Comparison of ENCODE assay signal across 9 cellular contexts in genomic region chr20:20664795-20665194, GRCh38. TPM values are rescaled to one million over a fixed set of nuclear protein-coding genes. Genes with fewer than 3 reads are reported as not detected.
DNase-seq lines count a peak whose midpoint lies in the region; ATAC-seq and TF ChIP-seq lines count a peak whose summit lies in the region.
"Had no signal": no experiment of that assay in that cellular context is flagged by ENCODE, and none has a peak within 500 bp of the region (broad histone marks: within the 10 kb centered on the region; RNA-seq: fewer than 3 reads in every experiment).

No MANE protein-coding gene starts in this region.

- no peak for TF ChIP-seq POLR2A in breast epithelium (IDR thresholded peaks at IDR 0.05)

- peaks cover 17% of the 10 kb centered on the region for H3K4me1 Mint-ChIP-seq in activated naive CD8-positive, alpha-beta T cell treated with anti-CD3 and anti-CD28 coated beads, Interleukin-2, amount 10 ng/mL, durations not matched to agents 7 days and 5 days
- H3K4me1 Mint-ChIP-seq in activated naive CD8-positive, alpha-beta T cell treated with anti-CD3 and anti-CD28 coated beads, Interleukin-2, amount 50 U/mL, for 24 hours = peaks cover 24% of the 10 kb centered on the region

- no peaks in the 10 kb centered on the region for H3K27me3 ChIP-seq in breast epithelium
- H3K27me3 ChIP-seq in left lung = no peaks in the 10 kb centered on the region

- no peaks in the 10 kb centered on the region for H3K9me3 Mint-ChIP-seq in activated naive CD8-positive, alpha-beta T cell treated with anti-CD3 and anti-CD28 coated beads, Interleukin-2, amount 10 ng/mL, durations not matched to agents 7 days and 5 days
- H3K9me3 Mint-ChIP-seq in activated naive CD8-positive, alpha-beta T cell treated with anti-CD3 and anti-CD28 coated beads, Interleukin-2, amount 50 U/mL, for 24 hours = no peaks in the 10 kb centered on the region
- H3K9me3 Mint-ChIP-seq: activated naive CD4-positive, alpha-beta T cell treated with anti-CD3 and anti-CD28 coated beads, Interleukin-2, amount 50 U/mL, for 72 hours had no signal

- H3K4me3 ChIP-seq in breast epithelium = no peak overlapping the region
- no peak overlapping the region for H3K4me3 ChIP-seq in left lung

- intact Hi-C loops in breast epithelium (cut with DNase I; ENCODE audit: low total_unique reads) (no loop called here), left lung (cut with DNase I) (loop anchor here in 1 of 2 donors (5.0 kb wide), 1 partner anchor 158 kb away; no protein-coding TSS in a partner anchor)

- H3K27me3 Mint-ChIP-seq in activated naive CD8-positive, alpha-beta T cell treated with anti-CD3 and anti-CD28 coated beads, Interleukin-2, amount 10 ng/mL, durations not matched to agents 7 days and 5 days = no peaks in the 10 kb centered on the region
- no peaks in the 10 kb centered on the region for H3K27me3 Mint-ChIP-seq in activated naive CD8-positive, alpha-beta T cell treated with anti-CD3 and anti-CD28 coated beads, Interleukin-2, amount 50 U/mL, for 24 hours

- H3K27ac Mint-ChIP-seq in activated naive CD8-positive, alpha-beta T cell treated with anti-CD3 and anti-CD28 coated beads, Interleukin-2, amount 10 ng/mL, durations not matched to agents 7 days and 5 days = no peak overlapping the region
- H3K27ac Mint-ChIP-seq in activated naive CD8-positive, alpha-beta T cell treated with anti-CD3 and anti-CD28 coated beads, Interleukin-2, amount 50 U/mL, for 24 hours = no peak overlapping the region

- H3K36me3 Mint-ChIP-seq in activated naive CD8-positive, alpha-beta T cell treated with anti-CD3 and anti-CD28 coated beads, Interleukin-2, amount 10 ng/mL, durations not matched to agents 7 days and 5 days = peaks cover 1% of the 10 kb centered on the region
- H3K36me3 Mint-ChIP-seq in activated naive CD8-positive, alpha-beta T cell treated with anti-CD3 and anti-CD28 coated beads, Interleukin-2, amount 50 U/mL, for 24 hours (ENCODE audit: low read depth) = no peaks in the 10 kb centered on the region

- H3K4me1 ChIP-seq in breast epithelium (no peaks in the 10 kb centered on the region), left lung (peaks cover 12 to 50% of the 10 kb centered on the region in 2 donors)

- H3K4me3 Mint-ChIP-seq in activated naive CD8-positive, alpha-beta T cell treated with anti-CD3 and anti-CD28 coated beads, Interleukin-2, amount 10 ng/mL, durations not matched to agents 7 days and 5 days = no peak overlapping the region
- H3K4me3 Mint-ChIP-seq in activated naive CD8-positive, alpha-beta T cell treated with anti-CD3 and anti-CD28 coated beads, Interleukin-2, amount 50 U/mL, for 24 hours = no peak overlapping the region

- peak; percentile 70 for ATAC-seq in activated naive CD8-positive, alpha-beta T cell treated with anti-CD3 and anti-CD28 coated beads, Interleukin-2, amount 10 ng/mL, durations not matched to agents 7 days and 5 days (ENCODE audit: low read depth)
- ATAC-seq in activated naive CD8-positive, alpha-beta T cell treated with anti-CD3 and anti-CD28 coated beads, Interleukin-2, amount 50 U/mL, for 24 hours = no peak
- peak; percentile 39 for ATAC-seq in HG03025 (IDR thresholded peaks at IDR 0.05; ENCODE audit: low FRiP score, unreplicated experiment)
- ATAC-seq in left lung = peak; percentile 86
- no peak for ATAC-seq in HG03045 (IDR thresholded peaks at IDR 0.05; ENCODE audit: unreplicated experiment)

- TF ChIP-seq CTCF in breast epithelium (IDR thresholded peaks at IDR 0.05) = peak in 2 of 3 donors; percentile 37 to 54
- peak; percentile 38 to 44 for TF ChIP-seq CTCF in left lung (IDR thresholded peaks at IDR 0.05)

- H3K27ac ChIP-seq in breast epithelium (no peak overlapping the region), left lung (peak overlapping the region in 1 of 2 donors; percentile 7)

- H3K9me3 ChIP-seq in breast epithelium = no peaks in the 10 kb centered on the region
- no peaks in the 10 kb centered on the region for H3K9me3 ChIP-seq in left lung

- DNase-seq in activated naive CD8-positive, alpha-beta T cell treated with anti-CD3 and anti-CD28 coated beads, Interleukin-2, amount 10 ng/mL, durations not matched to agents 7 days and 5 days = no peak
- DNase-seq in activated naive CD8-positive, alpha-beta T cell treated with anti-CD3 and anti-CD28 coated beads, Interleukin-2, amount 50 U/mL, for 24 hours = no peak
- DNase-seq in NCI-H748 (lab: John Stamatoyannopoulos, UW; ENCODE audit: unreplicated experiment) (peak; percentile 62), breast epithelium (ENCODE audit: low spot score in 2 of 2) (no peak), left lung (no peak)
- DNase-seq in stimulated activated naive CD4-positive, alpha-beta T cell treated with Interleukin-2 at 50 U/mL for 16 hours (lab: John Stamatoyannopoulos, UW) = no peak

- no peaks in the 10 kb centered on the region for H3K36me3 ChIP-seq in breast epithelium
- no peaks in the 10 kb centered on the region for H3K36me3 ChIP-seq in left lung

- POLR2A ChIA-PET in activated naive CD8-positive, alpha-beta T cell treated with anti-CD3 and anti-CD28 coated beads, Interleukin-2, amount 10 ng/mL, durations not matched to agents 7 days and 5 days (lab: Charles Lee) = no interaction called here

RNA-seq across cellular contexts. Expression of gene RALGAPA2, which starts 47.6 kb away (rescaled TPM):
- 10 to 100 TPM; 25.1 to 28.6 TPM for total RNA-seq in activated naive CD8-positive, alpha-beta T cell treated with anti-CD3 and anti-CD28 coated beads, Interleukin-2, amount 10 ng/mL, durations not matched to agents 7 days and 5 days
- total RNA-seq in breast epithelium (10 to 100 TPM; 34.6 to 74.1 (median 46.0) TPM), left lung (10 to 100 TPM; 55.4 to 79.8 TPM)

Comparison
In these comparisons a context has a peak if more than half of its experiments do, and no peak if none do; other contexts are left out.
1. ATAC-seq: peak in activated naive CD8-positive, alpha-beta T cell treated with anti-CD3 and anti-CD28 coated beads, Interleukin-2, amount 10 ng/mL, durations not matched to agents 7 days and 5 days (single experiment), HG03025 (single experiment) and left lung (single experiment); none in activated naive CD8-positive, alpha-beta T cell treated with anti-CD3 and anti-CD28 coated beads, Interleukin-2, amount 50 U/mL, for 24 hours (single experiment) and HG03045 (single experiment).